Comparison of ENCODE assay signal across 19 cellular contexts in the genomic region with DNA sequence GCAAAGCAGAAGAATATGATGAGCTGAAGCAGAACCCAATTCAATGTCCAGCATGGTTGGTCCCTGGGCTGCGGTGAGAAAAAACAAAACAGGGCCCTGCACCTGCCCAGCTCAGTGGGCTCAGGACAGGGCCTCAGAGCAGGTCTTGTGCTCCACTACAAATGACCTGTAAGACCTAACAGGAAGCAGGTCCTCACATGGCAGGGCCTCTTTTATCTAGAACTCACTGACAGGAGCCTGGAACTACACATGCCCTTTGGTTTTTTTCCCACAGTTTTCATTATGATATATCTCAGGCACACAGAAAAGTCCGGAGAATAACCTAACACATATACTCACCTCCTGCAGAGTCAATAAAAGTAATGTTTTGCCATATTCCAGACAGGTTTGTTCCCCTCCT. TPM values are rescaled to one million over a fixed set of nuclear protein-coding genes. Genes with fewer than 3 reads are reported as not detected.
A peak's percentile ranks its signal among the peaks of the same experiment; 100 is the strongest.
DNase-seq lines count a peak whose midpoint lies in the region; ATAC-seq and TF ChIP-seq lines count a peak whose summit lies in the region.
"Had no signal": no experiment of that assay in that cellular context is flagged by ENCODE, and none has a peak within 500 bp of the region (broad histone marks: within the 10 kb centered on the region; RNA-seq: fewer than 3 reads in every experiment).

No MANE protein-coding gene starts in this region.

- peaks cover 11 to 83% (median 70%) of the 10 kb centered on the region in 12 donors for H3K4me1 ChIP-seq in heart left ventricle
- peaks cover 34 to 59% of the 10 kb centered on the region in 2 donors for H3K4me1 ChIP-seq in adrenal gland (replicated peaks in 1 of 2)
- H3K4me1 ChIP-seq in upper lobe of left lung, result peaks cover 57 to 90% (median 66%) of the 10 kb centered on the region in 4 donors

- POLR2A ChIA-PET in naive thymus-derived CD8-positive, alpha-beta T cell (lab: Charles Lee), result no interaction called here

- H3K9me3 Mint-ChIP-seq in naive thymus-derived CD8-positive, alpha-beta T cell, result no peaks in the 10 kb centered on the region
- H3K9me3 Mint-ChIP-seq: activated naive CD8-positive, alpha-beta T cell treated with anti-CD3 and anti-CD28 coated beads for 36 hours had no signal

- peak overlapping the region in 6 of 10 donors; percentile 23 to 82 (median 72) for H3K27ac Mint-ChIP-seq in naive thymus-derived CD8-positive, alpha-beta T cell
- H3K27ac Mint-ChIP-seq: activated naive CD8-positive, alpha-beta T cell treated with anti-CD3 and anti-CD28 coated beads for 36 hours had no signal

- H3K4me3 ChIP-seq in heart left ventricle (no peak overlapping the region), adrenal gland (no peak overlapping the region), upper lobe of left lung (no peak overlapping the region)
- H3K4me3 ChIP-seq: Peyer's patch, testis had no signal

- H3K4me3 Mint-ChIP-seq in naive thymus-derived CD8-positive, alpha-beta T cell, result no peak overlapping the region
- H3K4me3 Mint-ChIP-seq: activated naive CD8-positive, alpha-beta T cell treated with anti-CD3 and anti-CD28 coated beads for 36 hours had no signal

- TF ChIP-seq POLR2A in heart left ventricle (IDR thresholded peaks at IDR 0.05) (no peak), adrenal gland (IDR thresholded peaks at IDR 0.05) (no peak), upper lobe of left lung (IDR thresholded peaks at IDR 0.05) (no peak)

- H3K36me3 Mint-ChIP-seq in naive thymus-derived CD8-positive, alpha-beta T cell, result peaks cover 0 to 72% (median 17%) of the 10 kb centered on the region in 3 donors

- WGBS in heart left ventricle, 4 donors, result 59 to 81% (median 74%) methylated on average over 1 to 2 of the region's 2 CpGs
- 88 to 93% (median 93%) methylated on average over 2 of the region's 2 CpGs for WGBS in adrenal gland, 4 donors
- WGBS in upper lobe of left lung, 2 donors, result 90 to 93% methylated on average over 2 of the region's 2 CpGs

- H3K36me3 ChIP-seq in heart left ventricle (peaks cover 0 to 51% (median 30%) of the 10 kb centered on the region in 9 donors), adrenal gland (replicated peaks in 1 of 2) (peaks cover 0 to 26% of the 10 kb centered on the region in 2 donors), upper lobe of left lung (peaks cover 0 to 39% (median 19%) of the 10 kb centered on the region in 4 donors)

- TF ChIP-seq EP300 in upper lobe of left lung (IDR thresholded peaks at IDR 0.05), result no peak

- intact Hi-C loops in heart left ventricle (cut with DNase I), result no loop called here
- intact Hi-C loops in left ventricle myocardium superior (cut with micrococcal nuclease), result no loop called here
- intact Hi-C loops in adrenal gland (cut with DNase I), result no loop called here

- no peak for ATAC-seq in heart left ventricle
- no peak for ATAC-seq in left ventricle myocardium superior
- no peak for ATAC-seq in naive thymus-derived CD8-positive, alpha-beta T cell
- no peak for ATAC-seq in upper lobe of left lung (ENCODE audit: low FRiP score in 2 of 2)

- no peak for DNase-seq in heart left ventricle
- DNase-seq in left ventricle myocardium superior, result no peak
- peak in 2 of 7 donors; percentile 11 to 13 for DNase-seq in adrenal gland
- no peak for DNase-seq in naive thymus-derived CD8-positive, alpha-beta T cell
- no peak for DNase-seq in upper lobe of left lung
- no peak for DNase-seq in NCI-H69 (lab: John Stamatoyannopoulos, UW)
- no peak for DNase-seq in cortex of kidney (lab: John Stamatoyannopoulos, UW)
- no peak for DNase-seq in superior temporal gyrus (ENCODE audit: extremely low spot score)
- DNase-seq: activated naive CD8-positive, alpha-beta T cell treated with anti-CD3 and anti-CD28 coated beads for 36 hours; central memory CD4-positive, alpha-beta T cell; DMS 273 treated with DMSO at 0.1 percent for 48 hours; mesendoderm; NCI-H2081; NCI-H526 treated with DMSO at 0.1 percent for 48 hours; nucleus accumbens; stimulated activated CD4-positive, alpha-beta T cell treated with anti-CD3 and anti-CD28 coated beads, Interleukin-12 subunit alpha, Interleukin-12 subunit beta, amount 100 ng/mL, for 4 hours; testis; WERI-Rb-1 had no signal

- no peaks in the 10 kb centered on the region for H3K27me3 Mint-ChIP-seq in naive thymus-derived CD8-positive, alpha-beta T cell
- H3K27me3 Mint-ChIP-seq: activated naive CD8-positive, alpha-beta T cell treated with anti-CD3 and anti-CD28 coated beads for 36 hours had no signal

- H3K27ac ChIP-seq in heart left ventricle, result peak overlapping the region in 10 of 12 donors; percentile 20 to 94 (median 74)
- peak overlapping the region in 4 of 5 donors; percentile 16 to 96 (median 53) for H3K27ac ChIP-seq in adrenal gland
- H3K27ac ChIP-seq in upper lobe of left lung, result peak overlapping the region in 3 of 4 donors; percentile 11 to 86 (median 25)
- H3K27ac ChIP-seq: testis had no signal

- TF ChIP-seq CTCF in heart left ventricle (IDR thresholded peaks at IDR 0.05), result no peak
- no peak for TF ChIP-seq CTCF in adrenal gland (IDR thresholded peaks at IDR 0.05)
- TF ChIP-seq CTCF in upper lobe of left lung (IDR thresholded peaks at IDR 0.05), result no peak

- peaks cover 27 to 84% (median 59%) of the 10 kb centered on the region in 4 donors for H3K4me1 Mint-ChIP-seq in naive thymus-derived CD8-positive, alpha-beta T cell

- H3K9me3 ChIP-seq in heart left ventricle, result no peaks in the 10 kb centered on the region
- no peaks in the 10 kb centered on the region for H3K9me3 ChIP-seq in adrenal gland (replicated peaks in 1 of 3)
- H3K9me3 ChIP-seq in upper lobe of left lung, result no peaks in the 10 kb centered on the region
- H3K9me3 ChIP-seq: Peyer's patch, testis had no signal

- H3K27me3 ChIP-seq in heart left ventricle, result no peaks in the 10 kb centered on the region
- no peaks in the 10 kb centered on the region for H3K27me3 ChIP-seq in adrenal gland
- no peaks in the 10 kb centered on the region for H3K27me3 ChIP-seq in upper lobe of left lung
- H3K27me3 ChIP-seq: Peyer's patch, testis had no signal

RNA-seq across cellular contexts. Expression of a gene that starts 38.4 kb away (rescaled TPM):
- 10 to 100 TPM; 27.1 to 36.8 (median 33.3) TPM for total RNA-seq in heart left ventricle
- polyA plus RNA-seq in heart left ventricle, result 100 to 1,000 TPM in 1 of 2 donors, 10 to 100 TPM in 1; 83.5 to 120 TPM
- total RNA-seq in left ventricle myocardium superior, result 29.6 TPM
- total RNA-seq in adrenal gland, result 10 to 100 TPM; 33.2 to 77.0 (median 65.9) TPM
- polyA plus RNA-seq in adrenal gland, result 100 to 1,000 TPM in 2 of 3 donors, 10 to 100 TPM in 1; 72.0 to 145 (median 122) TPM
- 10 to 100 TPM; 58.8 to 59.5 TPM for total RNA-seq in naive thymus-derived CD8-positive, alpha-beta T cell
- 100 to 1,000 TPM in 2 of 3 donors, 10 to 100 TPM in 1; 81.9 to 106 (median 106) TPM for polyA plus RNA-seq in naive thymus-derived CD8-positive, alpha-beta T cell
- total RNA-seq in upper lobe of left lung, result 10 to 100 TPM; 42.3 to 93.2 (median 69.8) TPM

RNA-seq across cellular contexts. Expression of a gene that starts 41.3 kb away (rescaled TPM):
- total RNA-seq in heart left ventricle (10 to 100 TPM in 6 of 9 donors, 1 to 10 TPM in 3; 8.1 to 41.1 (median 12.0) TPM), left ventricle myocardium superior (11.4 TPM), adrenal gland (10 to 100 TPM; 17.5 to 47.1 (median 29.0) TPM), upper lobe of left lung (100 to 1,000 TPM in 5 of 6 donors, 10 to 100 TPM in 1; 94.7 to 436 (median 163) TPM)
- polyA plus RNA-seq in heart left ventricle (10 to 100 TPM; 16.3 to 45.7 TPM), adrenal gland (100 to 1,000 TPM in 1 of 3 donors, 10 to 100 TPM in 2; 20.8 to 154 (median 71.6) TPM)
- total RNA-seq in naive thymus-derived CD8-positive, alpha-beta T cell, result 10 to 100 TPM; 40.7 to 46.0 TPM
- polyA plus RNA-seq in naive thymus-derived CD8-positive, alpha-beta T cell, result 1 to 10 TPM in 2 of 3 donors, under 1 TPM in 1; 0.89 to 2.8 (median 1.9) TPM
